24 cellular contexts compared by ENCODE assay signal in the genomic region with DNA sequence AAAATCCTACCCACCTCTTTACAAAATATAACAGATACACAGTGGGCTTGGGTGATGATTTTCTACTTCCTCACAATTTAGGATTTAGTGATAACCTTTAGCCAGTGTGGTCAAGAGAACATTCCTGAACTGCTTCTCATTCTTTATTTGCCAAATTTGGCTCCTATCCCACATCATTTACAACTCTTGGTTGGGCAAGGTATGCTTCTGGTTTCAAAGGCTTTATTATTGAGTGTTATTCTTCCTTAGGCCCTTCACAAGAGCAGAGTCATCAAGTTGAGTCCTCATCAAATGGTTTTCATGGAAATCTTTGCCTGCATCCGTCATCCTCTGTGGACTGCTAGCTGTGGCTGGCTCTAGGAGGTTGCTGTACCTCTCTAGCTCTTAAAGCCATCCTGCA.
DNase-seq lines count a peak whose midpoint lies in the region; TF ChIP-seq lines count a peak whose summit lies in the region.
"Had no signal": no experiment of that assay in that cellular context is flagged by ENCODE, and none has a peak within 500 bp of the region (broad histone marks: within the 10 kb centered on the region; RNA-seq: fewer than 3 reads in every experiment).

No MANE protein-coding gene starts in this region.

- H3K27ac ChIP-seq in esophagus muscularis mucosa (replicated peaks in 1 of 4) (no peak overlapping the region), ascending aorta (no peak overlapping the region)
- H3K27ac ChIP-seq: BLaER1, cardiac muscle cell, esophagus squamous epithelium, psoas muscle, testis had no signal

- no peaks in the 10 kb centered on the region for H3K27me3 ChIP-seq in esophagus muscularis mucosa
- H3K27me3 ChIP-seq in ascending aorta = no peaks in the 10 kb centered on the region
- H3K27me3 ChIP-seq: BLaER1, cardiac muscle cell, esophagus squamous epithelium, testis had no signal

- H3K4me3 ChIP-seq in esophagus muscularis mucosa (no peak overlapping the region), ascending aorta (no peak overlapping the region)
- H3K4me3 ChIP-seq: BLaER1, cardiac muscle cell, esophagus squamous epithelium, psoas muscle, testis had no signal

- no peaks in the 10 kb centered on the region for H3K9me3 Mint-ChIP-seq in activated naive CD4-positive, alpha-beta T cell treated with anti-CD3 and anti-CD28 coated beads for 36 hours
- H3K9me3 Mint-ChIP-seq: neural crest cell had no signal

- CTCF ChIA-PET in activated naive CD4-positive, alpha-beta T cell treated with anti-CD3 and anti-CD28 coated beads for 36 hours (lab: Charles Lee) = no interaction called here

- H3K4me3 Mint-ChIP-seq in activated naive CD4-positive, alpha-beta T cell treated with anti-CD3 and anti-CD28 coated beads for 36 hours = no peak overlapping the region
- H3K4me3 Mint-ChIP-seq: neural crest cell had no signal

- H3K27me3 Mint-ChIP-seq in activated naive CD4-positive, alpha-beta T cell treated with anti-CD3 and anti-CD28 coated beads for 36 hours (ENCODE audit: low read depth) = no peaks in the 10 kb centered on the region

- no peak for TF ChIP-seq POLR2A in esophagus muscularis mucosa (IDR thresholded peaks at IDR 0.05; ENCODE audit: low read depth)

- no peak for TF ChIP-seq EP300 in esophagus muscularis mucosa (IDR thresholded peaks at IDR 0.05)

- peak; percentile 9 for DNase-seq in GM03348 (ENCODE audit: low spot score)
- peak; percentile 67 for DNase-seq in RPMI7951 (ENCODE audit: low read depth)
- DNase-seq in esophagus muscularis mucosa (ENCODE audit: extremely low spot score) = peak; percentile 39
- DNase-seq in renal cortical epithelial cell (ENCODE audit: low read depth) = peak; percentile 62
- no peak for DNase-seq in activated naive CD4-positive, alpha-beta T cell treated with anti-CD3 and anti-CD28 coated beads for 36 hours
- no peak for DNase-seq in ascending aorta (ENCODE audit: low spot score in 2 of 2)
- no peak for DNase-seq in stimulated activated CD4-positive, alpha-beta T cell treated with anti-CD3 and anti-CD28 coated beads, Interleukin-1b, Interleukin-23, amount 100 ng/mL, for 48 hours
- DNase-seq in NCI-H2227 treated with DMSO at 0.1 percent for 48 hours (lab: John Stamatoyannopoulos, UW) = no peak
- DNase-seq: activated CD4-positive, alpha-beta T cell treated with anti-CD3 and anti-CD28 coated beads, Interleukin-2, amount 50 U/mL, for 48 hours; activated naive CD4-positive, alpha-beta T cell treated with Interleukin-2 at 50 U/mL for 16 hours; DMS 273 treated with DMSO at 0.1 percent for 48 hours; esophagus squamous epithelium; hippocampal formation; kidney; NCI-H1930; NCI-H446 treated with DMSO at 0.1 percent for 48 hours; NK-92 treated with Interleukin-12 subunit alpha and Interleukin-12 subunit beta, amount 100 ng/mL, for 24 hours; psoas muscle; stimulated activated CD4-positive, alpha-beta T cell treated with anti-CD3 and anti-CD28 coated beads, Interleukin-12 subunit alpha, Interleukin-12 subunit beta, amount 100 ng/mL, for 4 hours; T-helper 1 cell; testis had no signal

- TF ChIP-seq CTCF in esophagus muscularis mucosa (IDR thresholded peaks at IDR 0.05) = no peak
- no peak for TF ChIP-seq CTCF in ascending aorta (IDR thresholded peaks at IDR 0.05)

- no peaks in the 10 kb centered on the region for H3K36me3 Mint-ChIP-seq in activated naive CD4-positive, alpha-beta T cell treated with anti-CD3 and anti-CD28 coated beads for 36 hours (ENCODE audit: low read depth)

- H3K27ac Mint-ChIP-seq in activated naive CD4-positive, alpha-beta T cell treated with anti-CD3 and anti-CD28 coated beads for 36 hours = no peak overlapping the region

- intact Hi-C loops in esophagus muscularis mucosa (cut with DNase I) (no loop called here), ascending aorta (cut with DNase I) (no loop called here)
- intact Hi-C loops in activated naive CD4-positive, alpha-beta T cell treated with anti-CD3 and anti-CD28 coated beads for 36 hours (cut with micrococcal nuclease) = no loop called here

- H3K9me3 ChIP-seq in esophagus muscularis mucosa (no peaks in the 10 kb centered on the region), ascending aorta (no peaks in the 10 kb centered on the region)
- H3K9me3 ChIP-seq: BLaER1, esophagus squamous epithelium, psoas muscle, testis had no signal

- H3K36me3 ChIP-seq in esophagus muscularis mucosa (no peaks in the 10 kb centered on the region), ascending aorta (no peaks in the 10 kb centered on the region)
- H3K36me3 ChIP-seq: BLaER1, cardiac muscle cell, esophagus squamous epithelium had no signal

- 83% methylated on average over 1 of the region's 1 CpG for WGBS in esophagus muscularis mucosa

- H3K4me1 Mint-ChIP-seq in activated naive CD4-positive, alpha-beta T cell treated with anti-CD3 and anti-CD28 coated beads for 36 hours (ENCODE audit: low read depth) = no peaks in the 10 kb centered on the region

- H3K4me1 ChIP-seq in esophagus muscularis mucosa (peaks cover 0 to 7% (median 5%) of the 10 kb centered on the region in 4 donors), ascending aorta (no peaks in the 10 kb centered on the region)
- H3K4me1 ChIP-seq: BLaER1, psoas muscle, testis had no signal

Comparison
In these comparisons a context has a peak if more than half of its experiments do, and no peak if none do; other contexts are left out.
1. DNase-seq: peak in GM03348 (single experiment), RPMI7951 (single experiment), esophagus muscularis mucosa (single experiment) and renal cortical epithelial cell (single experiment); none in activated naive CD4-positive, alpha-beta T cell treated with anti-CD3 and anti-CD28 coated beads for 36 hours (single experiment), ascending aorta (0 of 2), stimulated activated CD4-positive, alpha-beta T cell treated with anti-CD3 and anti-CD28 coated beads, Interleukin-1b, Interleukin-23, amount 100 ng/mL, for 48 hours (single experiment) and NCI-H2227 treated with DMSO at 0.1 percent for 48 hours (single experiment).